ENCODE assay signal across 1 cellular context in genomic region chr17:82935944-82936767, GRCh38.
TF ChIP-seq lines count a peak whose summit lies in the region.

No MANE protein-coding gene starts in this region.

TF ChIP-seq in IMR-90, 13 proteins besides CTCF, POLR2A, EP300 and RAD21 (continued from another document):
- TF ChIP-seq ELK1 (IDR thresholded peaks at IDR 0.05; ENCODE audit: borderline replicate concordance, low read depth, low read length) (no peak), BHLHE40 (IDR thresholded peaks at IDR 0.05; ENCODE audit: low read depth, low read length) (no peak), NFE2L2 (IDR thresholded peaks at IDR 0.05; ENCODE audit: low read depth, low read length) (no peak), SMC3 (IDR thresholded peaks at IDR 0.05; ENCODE audit: low read depth, low read length) (no peak), FOS (IDR thresholded peaks at IDR 0.05; ENCODE audit: low read depth, low read length) (no peak), MAFK (IDR thresholded peaks at IDR 0.05; ENCODE audit: low read depth, low read length) (no peak), RCOR1 (IDR thresholded peaks at IDR 0.05; ENCODE audit: insufficient replicate concordance, low read length) (no peak), CEBPB (IDR thresholded peaks at IDR 0.05; ENCODE audit: low read depth, low read length) (no peak), MAZ (IDR thresholded peaks at IDR 0.05; ENCODE audit: borderline replicate concordance, low read depth, low read length) (no peak), CHD1 (IDR thresholded peaks at IDR 0.05; ENCODE audit: low read depth, low read length) (no peak), RFX5 (IDR thresholded peaks at IDR 0.05; ENCODE audit: low read depth, low read length) (no peak)
- TF ChIP-seq, protein P1, sequence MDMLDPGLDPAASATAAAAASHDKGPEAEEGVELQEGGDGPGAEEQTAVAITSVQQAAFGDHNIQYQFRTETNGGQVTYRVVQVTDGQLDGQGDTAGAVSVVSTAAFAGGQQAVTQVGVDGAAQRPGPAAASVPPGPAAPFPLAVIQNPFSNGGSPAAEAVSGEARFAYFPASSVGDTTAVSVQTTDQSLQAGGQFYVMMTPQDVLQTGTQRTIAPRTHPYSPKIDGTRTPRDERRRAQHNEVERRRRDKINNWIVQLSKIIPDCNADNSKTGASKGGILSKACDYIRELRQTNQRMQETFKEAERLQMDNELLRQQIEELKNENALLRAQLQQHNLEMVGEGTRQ (IDR thresholded peaks at IDR 0.05; ENCODE audit: low read depth, low read length): no peak
